In genomic region chr14:33894339-33894738, GRCh38 we compare ENCODE assay signal across 36 cellular contexts. TPM values are rescaled to one million over a fixed set of nuclear protein-coding genes. Genes with fewer than 3 reads are reported as not detected.
DNase-seq lines count a peak whose midpoint lies in the region; ATAC-seq, FAIRE-seq and TF ChIP-seq lines count a peak whose summit lies in the region.
"Had no signal": no experiment of that assay in that cellular context is flagged by ENCODE, and none has a peak within 500 bp of the region (broad histone marks: within the 10 kb centered on the region; RNA-seq: fewer than 3 reads in every experiment).

No MANE protein-coding gene starts in this region.

- FAIRE-seq in HepG2 (lab: Jason Lieb, UNC) (no peak), astrocyte (lab: Jason Lieb, UNC) (peak; percentile 20), K562 (lab: Jason Lieb, UNC) (no peak)
- FAIRE-seq: A549, D721Med had no signal

- no peak overlapping the region for H3K4me3 Mint-ChIP-seq in activated CD4-positive, alpha-beta T cell treated with anti-CD3 and anti-CD28 coated beads, Interleukin-2, amount 10 ng/mL, durations not matched to agents 24 days and 14 days
- H3K4me3 Mint-ChIP-seq in astrocyte (ENCODE audit: unreplicated experiment) (no peak overlapping the region), progenitor cell of endocrine pancreas (ENCODE audit: low read depth) (no peak overlapping the region)
- H3K4me3 Mint-ChIP-seq: B cell; CD14-positive monocyte; CD4-positive, alpha-beta memory T cell; CD4-positive, alpha-beta T cell; CD4-positive, CD25-positive, alpha-beta regulatory T cell; CD8-positive, alpha-beta memory T cell; CD8-positive, alpha-beta T cell had no signal

- H3K27ac ChIP-seq in HepG2 (ENCODE audit: extremely low read length, insufficient read depth, low read length) (no peak overlapping the region), right lobe of liver (no peak overlapping the region), astrocyte (ENCODE audit: low read depth, low read length) (no peak overlapping the region), K562 (ENCODE audit: extremely low read depth, low read depth, low read length) (no peak overlapping the region), A673 (ENCODE audit: low read depth, low read length, poor library complexity, severe bottlenecking) (no peak overlapping the region)
- H3K27ac ChIP-seq: 22Rv1; A549; BLaER1; BLaER1 treated with 17β-estradiol and CSF1 and Interleukin-3, amounts not matched to agents 10 nM and 100 nM; C4-2B had no signal

- no peak overlapping the region for H3K4me3 ChIP-seq in HepG2 (replicated peaks in 1 of 3; ENCODE audit: insufficient read depth in 1 of 3, low read depth in 2 of 3, low read length in 3 of 3)
- H3K4me3 ChIP-seq in right lobe of liver, result no peak overlapping the region
- no peak overlapping the region for H3K4me3 ChIP-seq in astrocyte (ENCODE audit: insufficient read depth, low read depth, low read length)
- no peak overlapping the region for H3K4me3 ChIP-seq in K562
- no peak overlapping the region for H3K4me3 ChIP-seq in A673 (ENCODE audit: low read depth, low read length, poor library complexity, severe bottlenecking)
- H3K4me3 ChIP-seq: A549; BLaER1; BLaER1 treated with 17β-estradiol and CSF1 and Interleukin-3, amounts not matched to agents 10 nM and 100 nM had no signal

- no peak overlapping the region for H3K9ac ChIP-seq in HepG2 (ENCODE audit: insufficient read depth, low read depth, low read length)
- no peak overlapping the region for H3K9ac ChIP-seq in astrocyte (ENCODE audit: low read length)
- no peak overlapping the region for H3K9ac ChIP-seq in K562 (ENCODE audit: insufficient read depth in 1 of 2, low read depth in 2 of 2, low read length in 2 of 2)
- H3K9ac ChIP-seq: BLaER1; BLaER1 treated with 17β-estradiol and CSF1 and Interleukin-3, amounts not matched to agents 10 nM and 100 nM had no signal

- H3K9me3 Mint-ChIP-seq in activated CD4-positive, alpha-beta T cell treated with anti-CD3 and anti-CD28 coated beads, Interleukin-2, amount 10 ng/mL, durations not matched to agents 24 days and 14 days, result peaks cover 39% of the 10 kb centered on the region
- H3K9me3 Mint-ChIP-seq in astrocyte (ENCODE audit: unreplicated experiment) (peaks cover 2% of the 10 kb centered on the region), progenitor cell of endocrine pancreas (ENCODE audit: low read depth) (peaks cover 18% of the 10 kb centered on the region)

- H3K27me3 ChIP-seq in HepG2 (ENCODE audit: control insufficient read depth in 1 of 2, insufficient read depth in 2 of 2, low read length in 2 of 2) (no peaks in the 10 kb centered on the region), right lobe of liver (no peaks in the 10 kb centered on the region), astrocyte (ENCODE audit: insufficient read depth, low read length) (no peaks in the 10 kb centered on the region), K562 (ENCODE audit: control insufficient read depth in 2 of 2, insufficient read depth in 2 of 2, low read length in 2 of 2) (no peaks in the 10 kb centered on the region), A673 (replicated peaks; ENCODE audit: insufficient read depth, low read depth, low read length, poor library complexity) (no peaks in the 10 kb centered on the region)
- H3K27me3 ChIP-seq: BE2C; BLaER1; BLaER1 treated with 17β-estradiol and CSF1 and Interleukin-3, amounts not matched to agents 10 nM and 100 nM had no signal

- ATAC-seq in HepG2 (no peak), right lobe of liver (no peak), K562 (no peak)
- ATAC-seq: A549; CD8-positive, alpha-beta T cell had no signal

- H3K36me3 ChIP-seq in HepG2 (replicated peaks in 1 of 2; ENCODE audit: control insufficient read depth in 1 of 2, insufficient read depth in 2 of 2, low read length in 2 of 2) (no peaks in the 10 kb centered on the region), right lobe of liver (no peaks in the 10 kb centered on the region), astrocyte (ENCODE audit: insufficient read depth, low read length) (no peaks in the 10 kb centered on the region), K562 (ENCODE audit: control insufficient read depth, insufficient read depth, low read length) (no peaks in the 10 kb centered on the region), A673 (ENCODE audit: insufficient read depth, low read length, poor library complexity, severe bottlenecking) (no peaks in the 10 kb centered on the region)
- H3K36me3 ChIP-seq: BE2C; BLaER1; BLaER1 treated with 17β-estradiol and CSF1 and Interleukin-3, amounts not matched to agents 10 nM and 100 nM had no signal

- no peak for TF ChIP-seq CTCF in HepG2 (CRISPR knock-in tag; IDR thresholded peaks at IDR 0.05)
- TF ChIP-seq CTCF in right lobe of liver (IDR thresholded peaks at IDR 0.05), result no peak
- TF ChIP-seq CTCF in astrocyte (IDR thresholded peaks at IDR 0.05; ENCODE audit: insufficient read depth, low read depth, low read length), result no peak
- TF ChIP-seq CTCF in K562 (IDR thresholded peaks at IDR 0.05 in 2 of 3, conservative IDR thresholded peaks at IDR 0.05 in 1 of 3; ENCODE audit: insufficient read depth in 2 of 3, low read depth in 1 of 3, low read length in 3 of 3), result no peak
- no peak for TF ChIP-seq CTCF in A673 (conservative IDR thresholded peaks at IDR 0.05; ENCODE audit: low read depth, low read length)
- TF ChIP-seq CTCF in progenitor cell of endocrine pancreas (IDR thresholded peaks at IDR 0.05; ENCODE audit: unreplicated experiment), result no peak

- POLR2A ChIA-PET in HepG2 (lab: Yijun Ruan, JAX), result no interaction called here
- POLR2A ChIA-PET in K562 (lab: Yijun Ruan, JAX), result no interaction called here
- POLR2A ChIA-PET in A673 (lab: Charles Lee; ENCODE audit: low non-redundant PET), result no interaction called here

- H3K4me2 ChIP-seq in HepG2 (ENCODE audit: low read depth, low read length) (no peak overlapping the region), astrocyte (ENCODE audit: low read length) (no peak overlapping the region), K562 (ENCODE audit: insufficient read depth, low read length) (no peak overlapping the region)
- H3K4me2 ChIP-seq: A549; BLaER1; BLaER1 treated with 17β-estradiol and CSF1 and Interleukin-3, amounts not matched to agents 10 nM and 100 nM had no signal

- H3K79me2 ChIP-seq in HepG2 (ENCODE audit: insufficient read depth, low read length) (no peaks in the 10 kb centered on the region), astrocyte (ENCODE audit: insufficient read depth, low read length) (no peaks in the 10 kb centered on the region), K562 (ENCODE audit: control insufficient read depth, insufficient read depth, low read length) (no peaks in the 10 kb centered on the region)

- TF ChIP-seq RAD21 in HepG2 (CRISPR knock-in tag; IDR thresholded peaks at IDR 0.05) (no peak), K562 (CRISPR knock-in tag; conservative IDR thresholded peaks at IDR 0.05 in 1 of 2, IDR thresholded peaks at IDR 0.05 in 1 of 2) (no peak)

- peak; percentile 2 for DNase-seq in activated CD4-positive, alpha-beta T cell treated with anti-CD3 and anti-CD28 coated beads, Interleukin-2, amount 10 ng/mL, durations not matched to agents 24 days and 14 days
- no peak for DNase-seq in activated CD4-positive, alpha-beta T cell treated with anti-CD3 and anti-CD28 coated beads, Interleukin-2, amount 50 U/mL, for 1 hour
- no peak for DNase-seq in HepG2 (ENCODE audit: low spot score)
- no peak for DNase-seq in right lobe of liver
- no peak for DNase-seq in astrocyte (ENCODE audit: low read depth)
- no peak for DNase-seq in K562 (ENCODE audit: extremely low read depth in 1 of 4, low spot score in 3 of 4)
- DNase-seq in A673 (ENCODE audit: low spot score), result no peak
- no peak for DNase-seq in progenitor cell of endocrine pancreas (ENCODE audit: low spot score, unreplicated experiment)
- DNase-seq: 8988T; ACHN; AML-193; BE2C; C1 segment of cervical spinal cord; Caco-2; Calu3; CD4-positive, alpha-beta memory T cell; CD4-positive, alpha-beta T cell; CD4-positive, CD25-positive, alpha-beta regulatory T cell; CD8-positive, alpha-beta memory T cell; CD8-positive, alpha-beta T cell; COR-L47; DMS 273 treated with DMSO at 0.1 percent for 48 hours; DMS153; DMS53; DMS79; DMS79 treated with DMSO at 0.1 percent for 48 hours; DND-41; EL had no signal

- H2AFZ ChIP-seq in HepG2 (ENCODE audit: low read length), result no peak overlapping the region
- no peak overlapping the region for H2AFZ ChIP-seq in astrocyte (ENCODE audit: low read depth, low read length)
- H2AFZ ChIP-seq in K562 (ENCODE audit: low read depth, low read length), result no peak overlapping the region

- CTCF ChIA-PET in HepG2 (lab: Yijun Ruan, JAX; ENCODE audit: low intra/inter-chr PET ratio, low total read pairs) (no interaction called here), K562 (lab: Yijun Ruan, JAX; ENCODE audit: low intra/inter-chr PET ratio) (no interaction called here), A673 (lab: Charles Lee) (no interaction called here)

- BruUV-seq in HepG2 (replicated peaks; lab: Mats Ljungman, UMichigan) (no TSS peak), K562 (replicated peaks; lab: Mats Ljungman, UMichigan) (no TSS peak), A673 (replicated peaks; lab: Mats Ljungman, UMichigan) (no TSS peak)

- no peaks in the 10 kb centered on the region for H3K36me3 Mint-ChIP-seq in activated CD4-positive, alpha-beta T cell treated with anti-CD3 and anti-CD28 coated beads, Interleukin-2, amount 10 ng/mL, durations not matched to agents 24 days and 14 days (ENCODE audit: low read depth)
- H3K36me3 Mint-ChIP-seq in astrocyte (ENCODE audit: low read depth, unreplicated experiment), result no peaks in the 10 kb centered on the region
- H3K36me3 Mint-ChIP-seq in progenitor cell of endocrine pancreas (ENCODE audit: insufficient read depth), result peaks cover 4% of the 10 kb centered on the region
- H3K36me3 Mint-ChIP-seq: CD14-positive monocyte; CD4-positive, CD25-positive, alpha-beta regulatory T cell; CD8-positive, alpha-beta T cell had no signal

- peaks cover 15% of the 10 kb centered on the region for H3K27me3 Mint-ChIP-seq in activated CD4-positive, alpha-beta T cell treated with anti-CD3 and anti-CD28 coated beads, Interleukin-2, amount 10 ng/mL, durations not matched to agents 24 days and 14 days
- peaks cover 2% of the 10 kb centered on the region for H3K27me3 Mint-ChIP-seq in astrocyte (ENCODE audit: low read depth, unreplicated experiment)
- H3K27me3 Mint-ChIP-seq in progenitor cell of endocrine pancreas, result no peaks in the 10 kb centered on the region
- H3K27me3 Mint-ChIP-seq: B cell; CD4-positive, alpha-beta memory T cell; CD4-positive, alpha-beta T cell had no signal

- 68% methylated on average over 1 of the region's 1 CpG for WGBS in HepG2 (ENCODE audit: low lambda C conversion rate)
- WGBS in right lobe of liver (ENCODE audit: insufficient coverage, low coverage, low lambda C conversion rate, missing lambda C conversion rate), result 88% methylated on average over 1 of the region's 1 CpG
- WGBS in K562 (ENCODE audit: insufficient coverage, low coverage, missing lambda C conversion rate), result 74% methylated on average over 1 of the region's 1 CpG

- no peaks in the 10 kb centered on the region for H4K20me1 ChIP-seq in HepG2 (ENCODE audit: insufficient read depth, low read length)
- H4K20me1 ChIP-seq in astrocyte (ENCODE audit: insufficient read depth, low read length), result no peaks in the 10 kb centered on the region
- no peaks in the 10 kb centered on the region for H4K20me1 ChIP-seq in K562 (replicated peaks; ENCODE audit: control insufficient read depth, insufficient read depth, low read length)
- H4K20me1 ChIP-seq: BLaER1; BLaER1 treated with 17β-estradiol and CSF1 and Interleukin-3, amounts not matched to agents 10 nM and 100 nM had no signal

- H3K9me3 ChIP-seq in HepG2 (ENCODE audit: low read length) (0 out of 2 replicates have a peak, but pooled peaks cover under 1% of the 10 kb centered on the region), right lobe of liver (no peaks in the 10 kb centered on the region), astrocyte (ENCODE audit: insufficient read depth, low read depth, low read length) (no peaks in the 10 kb centered on the region), K562 (replicated peaks; ENCODE audit: control insufficient read depth, insufficient read depth, low read depth, low read length) (no peaks in the 10 kb centered on the region), A673 (ENCODE audit: low read depth, low read length, poor library complexity, severe bottlenecking) (no peaks in the 10 kb centered on the region)
- H3K9me3 ChIP-seq: BE2C, BLaER1 had no signal

- H3K4me1 Mint-ChIP-seq in activated CD4-positive, alpha-beta T cell treated with anti-CD3 and anti-CD28 coated beads, Interleukin-2, amount 10 ng/mL, durations not matched to agents 24 days and 14 days, result peaks cover 9% of the 10 kb centered on the region
- H3K4me1 Mint-ChIP-seq in astrocyte (ENCODE audit: low read depth, unreplicated experiment), result no peaks in the 10 kb centered on the region
- no peaks in the 10 kb centered on the region for H3K4me1 Mint-ChIP-seq in progenitor cell of endocrine pancreas (ENCODE audit: low read depth)
- H3K4me1 Mint-ChIP-seq: B cell; CD14-positive monocyte; CD4-positive, CD25-positive, alpha-beta regulatory T cell had no signal

- TF ChIP-seq EP300 in HepG2 (IDR thresholded peaks at IDR 0.05; ENCODE audit: low read depth in 2 of 2, low read length in 2 of 2), result no peak
- TF ChIP-seq EP300 in HepG2 (CRISPR knock-in tag; IDR thresholded peaks at IDR 0.05; ENCODE audit: borderline replicate concordance), result no peak
- TF ChIP-seq EP300 in K562 (IDR thresholded peaks at IDR 0.05; ENCODE audit: low read length), result no peak

- H3K27ac Mint-ChIP-seq in activated CD4-positive, alpha-beta T cell treated with anti-CD3 and anti-CD28 coated beads, Interleukin-2, amount 10 ng/mL, durations not matched to agents 24 days and 14 days, result no peak overlapping the region
- H3K27ac Mint-ChIP-seq in astrocyte (ENCODE audit: unreplicated experiment) (no peak overlapping the region), progenitor cell of endocrine pancreas (no peak overlapping the region)
- H3K27ac Mint-ChIP-seq: B cell; CD14-positive monocyte; CD4-positive, alpha-beta memory T cell; CD4-positive, alpha-beta T cell; CD4-positive, CD25-positive, alpha-beta regulatory T cell; CD8-positive, alpha-beta memory T cell; CD8-positive, alpha-beta T cell had no signal

- TF ChIP-seq POLR2A in HepG2 (IDR thresholded peaks at IDR 0.05; ENCODE audit: insufficient read depth in 1 of 2, low read depth in 2 of 2, low read length in 2 of 2) (no peak), right lobe of liver (IDR thresholded peaks at IDR 0.05) (no peak), K562 (conservative IDR thresholded peaks at IDR 0.05) (no peak)

- intact Hi-C loops in activated CD4-positive, alpha-beta T cell treated with anti-CD3 and anti-CD28 coated beads, Interleukin-2, amount 10 ng/mL, durations not matched to agents 24 days and 14 days (cut with micrococcal nuclease), result no loop called here
- intact Hi-C loops in HepG2 (cut with micrococcal nuclease; ENCODE audit: unreplicated experiment) (no loop called here), right lobe of liver (cut with DNase I) (no loop called here), K562 (cut with micrococcal nuclease) (no loop called here), A673 (cut with micrococcal nuclease; ENCODE audit: unreplicated experiment) (no loop called here)

- in situ Hi-C loops in HepG2 (cut with HindIII; ENCODE audit: extremely low pct_ligation_motif_present, low pct_unique_long_range_greater_than_20kb) (no loop called here), K562 (cut with MboI) (no loop called here)

- H3K4me1 ChIP-seq in HepG2 (ENCODE audit: insufficient read depth, low read length) (peaks cover 4% of the 10 kb centered on the region), right lobe of liver (no peaks in the 10 kb centered on the region), astrocyte (ENCODE audit: insufficient read depth, low read length) (no peaks in the 10 kb centered on the region), K562 (replicated peaks in 1 of 2; ENCODE audit: control insufficient read depth in 2 of 2, insufficient read depth in 2 of 2, low read length in 2 of 2) (peaks cover 0 to 4% of the 10 kb centered on the region in 2 experiments; a peak in 1 of 5 replicates), A673 (ENCODE audit: insufficient read depth, low read length, poor library complexity, severe bottlenecking) (no peaks in the 10 kb centered on the region)
- H3K4me1 ChIP-seq: A549, BE2C, Caco-2 had no signal

- no peaks in the 10 kb centered on the region for H3K9me1 ChIP-seq in K562 (ENCODE audit: control insufficient read depth, insufficient read depth, low read length)

RNA-seq across cellular contexts. Expression of gene EGLN3, which starts 56.5 kb away (rescaled TPM):
- total RNA-seq in activated CD4-positive, alpha-beta T cell treated with anti-CD3 and anti-CD28 coated beads, Interleukin-2, amount 10 ng/mL, durations not matched to agents 24 days and 14 days, result 17.4 and 17.6 TPM in 2 replicates
- 0.18 TPM in 2 replicates for total RNA-seq in HepG2 (2016; rRNA removed; fragmentation: Illumina TruSeq; extraction: Trizol)
- total RNA-seq in HepG2 (2016; cell fraction: cytosol; rRNA removed; fragmentation: Illumina TruSeq; extraction: Trizol; ENCODE audit: low read depth), result not detected in 2 replicates
- 0.13 and 0.39 TPM in 2 replicates for total RNA-seq in HepG2 (2016; cell fraction: insoluble cytoplasmic fraction; rRNA removed; fragmentation: Illumina TruSeq; extraction: Trizol)
- 0.07 and 0.12 TPM in 2 replicates for total RNA-seq in HepG2 (2016; cell fraction: membrane; rRNA removed; fragmentation: Illumina TruSeq; extraction: Trizol)
- total RNA-seq in HepG2 (2016; cell fraction: nucleus; rRNA removed; fragmentation: Illumina TruSeq; extraction: Trizol), result not detected in 2 replicates
- 27.3 and 30.1 TPM in 2 replicates for polyA plus RNA-seq in HepG2 (2011; rRNA removed)
- polyA plus RNA-seq in HepG2 (2011; cell fraction: cytosol; rRNA removed), result 13.7 and 27.8 TPM in 2 replicates
- 14.1 and 18.4 TPM in 2 replicates for polyA plus RNA-seq in HepG2 (2011; cell fraction: nucleus; rRNA removed)
- 89.8 and 101 TPM in 2 replicates for polyA plus RNA-seq in HepG2 (2012)
- polyA plus RNA-seq in HepG2 (2016; cell fraction: cytosol; fragmentation: Illumina TruSeq; extraction: Trizol; ENCODE audit: low read depth), result not detected in 2 replicates
- polyA plus RNA-seq in HepG2 (2016; cell fraction: insoluble cytoplasmic fraction; fragmentation: Illumina TruSeq; extraction: Trizol; ENCODE audit: low read depth), result 0.11 and 0.19 TPM in 2 replicates
- polyA plus RNA-seq in HepG2 (2016; cell fraction: membrane; fragmentation: Illumina TruSeq; extraction: Trizol; ENCODE audit: low read depth), result 0.17 TPM in 1 of 2 replicates, not detected in the other
- not detected in 2 replicates for polyA plus RNA-seq in HepG2 (2016; cell fraction: nucleus; fragmentation: Illumina TruSeq; extraction: Trizol; ENCODE audit: insufficient read depth, low read depth)
- 8.9 and 29.0 TPM in 2 replicates for polyA minus RNA-seq in HepG2 (2011; rRNA and poly(A)+ RNA removed; ENCODE audit: low replicate concordance)
- 24.4 and 43.2 TPM in 2 replicates for polyA minus RNA-seq in HepG2 (2011; cell fraction: cytosol; rRNA and poly(A)+ RNA removed)
- polyA minus RNA-seq in HepG2 (2011; cell fraction: nucleus; rRNA and poly(A)+ RNA removed), result 23.8 and 49.0 TPM in 2 replicates
- 10 to 100 TPM in 1 of 6 experiments, 1 to 10 TPM in 5; 1.9 to 25.4 (median 2.1) TPM for total RNA-seq in right lobe of liver
- total RNA-seq in astrocyte, result 13.3 and 24.5 TPM in 2 replicates
- total RNA-seq in K562 (2011; cell fraction: chromatin; rRNA removed; ENCODE audit: low replicate concordance), result 57.3 and 84.8 TPM in 2 replicates
- total RNA-seq in K562 (2011; cell fraction: nucleolus; rRNA removed), result 43.2 and 49.0 TPM in 2 replicates
- total RNA-seq in K562 (2011; cell fraction: nucleoplasm; rRNA removed), result 64.0 and 78.9 TPM in 2 replicates
- total RNA-seq in K562 (2014; rRNA removed), result 5.8 and 9.4 TPM in 2 replicates
- 11.0 and 12.7 TPM in 2 replicates for total RNA-seq in K562 (2014; rRNA removed; fragmentation: Illumina TruSeq; extraction: Trizol)
- total RNA-seq in K562 (2015; rRNA removed; fragmentation: Illumina TruSeq; extraction: Trizol), result 3.0 and 3.9 TPM in 2 replicates
- 11.5 and 13.0 TPM in 2 replicates for total RNA-seq in K562 (2021)
- polyA plus RNA-seq in K562 (2011; rRNA removed), result 49.5 and 87.6 TPM in 2 replicates
- 23.6 and 30.2 TPM in 2 replicates for polyA plus RNA-seq in K562 (2011; cell fraction: cytosol; rRNA removed)
- 40.3 and 50.5 TPM in 2 replicates for polyA plus RNA-seq in K562 (2011; cell fraction: nucleus; rRNA removed)
- polyA plus RNA-seq in K562 (2012), result 8.2 and 20.2 TPM in 2 replicates
- 11.4 and 15.0 TPM in 2 replicates for polyA plus RNA-seq in K562 (2014; fragmentation: Illumina TruSeq; extraction: Trizol)
- 1 to 10 TPM; 2.5 to 3.0 TPM for polyA plus RNA-seq in K562 (2014; fragmentation: Nextera tagmentation; extraction: Ambion mirVana)
- 5.3 and 6.7 TPM in 2 replicates for polyA plus RNA-seq in K562 (2014; rRNA removed)
- 68.1 and 110 TPM in 2 replicates for polyA minus RNA-seq in K562 (2011; rRNA and poly(A)+ RNA removed)
- polyA minus RNA-seq in K562 (2011; cell fraction: cytosol; rRNA and poly(A)+ RNA removed), result 30.3 and 62.4 TPM in 2 replicates
- polyA minus RNA-seq in K562 (2011; cell fraction: nucleus; rRNA and poly(A)+ RNA removed), result 57.8 and 58.2 TPM in 2 replicates
- total RNA-seq in A673 (2021), result 2.0 and 2.4 TPM in 2 replicates
- 8.3 and 9.5 TPM in 2 replicates for total RNA-seq in progenitor cell of endocrine pancreas
